8 cellular contexts compared by ENCODE assay signal in genomic region chr1:121397101-121397500, GRCh38.
DNase-seq lines count a peak whose midpoint lies in the region; ATAC-seq and TF ChIP-seq lines count a peak whose summit lies in the region.
"Not testable (repeated sequence)": the region's sequence is repeated elsewhere in the genome, so short reads cannot be mapped to it uniquely, and the experiment has no call there.

No MANE protein-coding gene starts in this region.

- H3K4me1 ChIP-seq in HUES6 (ENCODE audit: control insufficient read depth, insufficient read depth, low read length); iPS-18a (ENCODE audit: control insufficient read depth, low read depth, low read length); neural progenitor cell: not testable (repeated sequence)
- peaks cover 0 to 13% (median 4%) of the 10 kb centered on the region in 4 donors for H3K4me1 ChIP-seq in stomach

- H3K4me2 ChIP-seq in neural progenitor cell = peak overlapping the region; percentile 89

- H3K4me3 Mint-ChIP-seq in T-helper 17 cell (peak overlapping the region; percentile 85), neural progenitor cell (peak overlapping the region; percentile 90)
- H3K4me3 Mint-ChIP-seq in activated naive CD8-positive, alpha-beta T cell treated with anti-CD3 and anti-CD28 coated beads, Interleukin-2, amount 10 ng/mL, durations not matched to agents 7 days and 5 days = peak overlapping the region; percentile 80
- peak overlapping the region; percentile 92 to 97 for H3K4me3 Mint-ChIP-seq in effector memory CD8-positive, alpha-beta T cell

- intact Hi-C loops in stomach (cut with DNase I; ENCODE audit: low total_unique reads) = not testable (repeated sequence)

- 39 to 76% (median 47%) methylated on average over 2 to 17 of the region's 22 CpGs; no CpG with 5 or more reads in 1 of the 5 donors for WGBS in stomach, 5 donors

- CTCF ChIA-PET in BJ (lab: Yijun Ruan, JAX) = not testable (repeated sequence)

- ATAC-seq in T-helper 17 cell; activated naive CD8-positive, alpha-beta T cell treated with anti-CD3 and anti-CD28 coated beads, Interleukin-2, amount 10 ng/mL, durations not matched to agents 7 days and 5 days (ENCODE audit: low read depth); effector memory CD8-positive, alpha-beta T cell (replicated peaks): not testable (repeated sequence)

- not testable (repeated sequence) for TF ChIP-seq POLR2A in stomach (IDR thresholded peaks at IDR 0.05)

- peaks cover 14% of the 10 kb centered on the region for H3K9me3 Mint-ChIP-seq in activated naive CD8-positive, alpha-beta T cell treated with anti-CD3 and anti-CD28 coated beads, Interleukin-2, amount 10 ng/mL, durations not matched to agents 7 days and 5 days
- peaks cover 8 to 15% of the 10 kb centered on the region in 2 donors for H3K9me3 Mint-ChIP-seq in effector memory CD8-positive, alpha-beta T cell
- peaks cover 18% of the 10 kb centered on the region for H3K9me3 Mint-ChIP-seq in neural progenitor cell

- not testable (repeated sequence) for H3K4me1 Mint-ChIP-seq in T-helper 17 cell; activated naive CD8-positive, alpha-beta T cell treated with anti-CD3 and anti-CD28 coated beads, Interleukin-2, amount 10 ng/mL, durations not matched to agents 7 days and 5 days; neural progenitor cell
- H3K4me1 Mint-ChIP-seq in effector memory CD8-positive, alpha-beta T cell (ENCODE audit: low read depth in 2 of 2) = peaks cover 19 to 21% of the 10 kb centered on the region in 2 donors

- H3K27ac Mint-ChIP-seq in T-helper 17 cell = peak overlapping the region; percentile 39
- H3K27ac Mint-ChIP-seq in activated naive CD8-positive, alpha-beta T cell treated with anti-CD3 and anti-CD28 coated beads, Interleukin-2, amount 10 ng/mL, durations not matched to agents 7 days and 5 days; neural progenitor cell: not testable (repeated sequence)
- peak overlapping the region; percentile 91 to 96 for H3K27ac Mint-ChIP-seq in effector memory CD8-positive, alpha-beta T cell

- not testable (repeated sequence) for H3K79me2 ChIP-seq in neural progenitor cell (ENCODE audit: low read depth)

- not testable (repeated sequence) for H3K27me3 ChIP-seq in BJ (ENCODE audit: control insufficient read depth, insufficient read depth, low read length)
- H3K27me3 ChIP-seq in HUES6 (ENCODE audit: control insufficient read depth, insufficient read depth, low read length) (peaks cover 14% of the 10 kb centered on the region), iPS-18a (ENCODE audit: control insufficient read depth, insufficient read depth, low read length) (peaks cover 12% of the 10 kb centered on the region), neural progenitor cell (peaks cover 20% of the 10 kb centered on the region), stomach (peaks cover 0 to 15% (median 12%) of the 10 kb centered on the region in 3 donors)

- not testable (repeated sequence) for H3K36me3 ChIP-seq in BJ (ENCODE audit: control insufficient read depth, insufficient read depth, low read length); HUES6 (ENCODE audit: control insufficient read depth, insufficient read depth, low read length); iPS-18a (ENCODE audit: control insufficient read depth, low read depth, low read length); neural progenitor cell; stomach

- not testable (repeated sequence) for H2AFZ ChIP-seq in neural progenitor cell (replicated peaks)

- TF ChIP-seq CTCF in BJ (IDR thresholded peaks at IDR 0.05; ENCODE audit: insufficient read depth, low read depth, low read length); neural progenitor cell (IDR thresholded peaks at IDR 0.05); stomach (IDR thresholded peaks at IDR 0.05): not testable (repeated sequence)

- H3K4me3 ChIP-seq in BJ (ENCODE audit: low read depth, low read length) = peak overlapping the region; percentile 59
- peak overlapping the region; percentile 52 for H3K4me3 ChIP-seq in HUES6 (ENCODE audit: low read depth, low read length)
- H3K4me3 ChIP-seq in iPS-18a (ENCODE audit: low read length) = peak overlapping the region; percentile 44
- peak overlapping the region; percentile 83 for H3K4me3 ChIP-seq in neural progenitor cell
- H3K4me3 ChIP-seq in stomach = peak overlapping the region; percentile 53 to 59 (median 56)

- POLR2A ChIA-PET in BJ (lab: Charles Lee); activated naive CD8-positive, alpha-beta T cell treated with anti-CD3 and anti-CD28 coated beads, Interleukin-2, amount 10 ng/mL, durations not matched to agents 7 days and 5 days (lab: Charles Lee): not testable (repeated sequence)

- H3K36me3 Mint-ChIP-seq in T-helper 17 cell (ENCODE audit: low read depth) = not testable (repeated sequence)
- peaks cover 18% of the 10 kb centered on the region for H3K36me3 Mint-ChIP-seq in activated naive CD8-positive, alpha-beta T cell treated with anti-CD3 and anti-CD28 coated beads, Interleukin-2, amount 10 ng/mL, durations not matched to agents 7 days and 5 days
- peaks cover 17% of the 10 kb centered on the region for H3K36me3 Mint-ChIP-seq in effector memory CD8-positive, alpha-beta T cell (ENCODE audit: insufficient read depth)
- H3K36me3 Mint-ChIP-seq in neural progenitor cell = peaks cover 15% of the 10 kb centered on the region

- not testable (repeated sequence) for H3K27me3 Mint-ChIP-seq in T-helper 17 cell; neural progenitor cell (ENCODE audit: insufficient read depth, low read depth)
- H3K27me3 Mint-ChIP-seq in activated naive CD8-positive, alpha-beta T cell treated with anti-CD3 and anti-CD28 coated beads, Interleukin-2, amount 10 ng/mL, durations not matched to agents 7 days and 5 days = peaks cover 12% of the 10 kb centered on the region
- peaks cover 17 to 23% of the 10 kb centered on the region in 2 donors for H3K27me3 Mint-ChIP-seq in effector memory CD8-positive, alpha-beta T cell

- TF ChIP-seq EP300 in stomach (IDR thresholded peaks at IDR 0.05) = not testable (repeated sequence)

- DNase-seq in BJ (ENCODE audit: low read depth); T-helper 17 cell; activated naive CD8-positive, alpha-beta T cell treated with anti-CD3 and anti-CD28 coated beads, Interleukin-2, amount 10 ng/mL, durations not matched to agents 7 days and 5 days; effector memory CD8-positive, alpha-beta T cell; neural progenitor cell (ENCODE audit: low spot score); stomach: not testable (repeated sequence)

- H4K20me1 ChIP-seq in neural progenitor cell (ENCODE audit: low read depth) = not testable (repeated sequence)

- H3K9me3 ChIP-seq in HUES6 (ENCODE audit: control insufficient read depth, insufficient read depth, low read depth, low read length); T-helper 17 cell (ENCODE audit: control insufficient read depth, low read length, poor library complexity, severe bottlenecking); iPS-18a (ENCODE audit: control insufficient read depth, low read depth, low read length); neural progenitor cell (ENCODE audit: low read depth); stomach: not testable (repeated sequence)

- not testable (repeated sequence) for H3K9ac ChIP-seq in HUES6 (ENCODE audit: low read length); iPS-18a (ENCODE audit: low read length); neural progenitor cell

- H3F3A ChIP-seq in neural progenitor cell (ENCODE audit: low read depth) = not testable (repeated sequence)

- not testable (repeated sequence) for H3K27ac ChIP-seq in HUES6 (ENCODE audit: low read depth, low read length); iPS-18a (ENCODE audit: low read length); neural progenitor cell
- H3K27ac ChIP-seq in stomach = peak overlapping the region in 2 of 5 donors; percentile 51 to 72
